1 cellular context compared by ENCODE assay signal in the genomic region with DNA sequence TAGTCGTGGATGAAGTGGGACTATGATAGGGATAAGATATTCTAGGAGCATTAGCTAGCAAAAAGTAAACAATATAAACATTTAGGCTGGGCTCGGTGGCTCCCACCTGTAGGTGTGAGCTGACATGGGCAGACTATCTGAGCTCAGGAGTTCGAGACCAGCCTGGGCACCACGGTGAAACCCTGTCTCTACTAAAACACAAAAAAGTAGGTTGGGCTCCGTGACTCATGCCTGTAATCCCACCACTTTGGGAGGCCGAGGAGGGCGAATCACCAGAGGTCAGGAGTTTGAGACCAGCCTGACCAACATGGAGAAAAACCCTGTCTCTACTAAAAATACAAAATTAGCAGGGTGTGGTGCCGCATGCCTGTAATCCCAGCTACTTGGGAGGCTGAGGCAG.
TF ChIP-seq lines count a peak whose summit lies in the region.
"Not testable (repeated sequence)": the region's sequence is repeated elsewhere in the genome, so short reads cannot be mapped to it uniquely, and the experiment has no call there.

No MANE protein-coding gene starts in this region.

TF ChIP-seq in HepG2, 621 proteins besides CTCF, POLR2A, EP300 and RAD21:
- TF ChIP-seq, protein P1, sequence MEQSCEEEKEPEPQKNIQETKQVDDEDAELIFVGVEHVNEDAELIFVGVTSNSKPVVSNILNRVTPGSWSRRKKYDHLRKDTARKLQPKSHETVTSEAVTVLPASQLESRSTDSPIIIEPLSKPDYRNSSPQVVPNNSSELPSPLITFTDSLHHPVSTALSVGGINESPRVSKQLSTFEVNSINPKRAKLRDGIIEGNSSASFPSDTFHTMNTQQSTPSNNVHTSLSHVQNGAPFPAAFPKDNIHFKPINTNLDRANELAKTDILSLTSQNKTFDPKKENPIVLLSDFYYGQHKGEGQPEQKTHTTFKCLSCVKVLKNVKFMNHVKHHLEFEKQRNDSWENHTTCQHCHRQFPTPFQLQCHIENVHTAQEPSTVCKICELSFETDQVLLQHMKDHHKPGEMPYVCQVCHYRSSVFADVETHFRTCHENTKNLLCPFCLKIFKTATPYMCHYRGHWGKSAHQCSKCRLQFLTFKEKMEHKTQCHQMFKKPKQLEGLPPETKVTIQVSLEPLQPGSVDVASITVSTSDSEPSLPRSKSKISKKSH (CRISPR knock-in tag; IDR thresholded peaks at IDR 0.05; ENCODE audit: borderline replicate concordance): 0 out of 2 replicates have a peak, but pooled peaks have one; percentile 6
- 0 out of 2 replicates have a peak, but pooled peaks have one; percentile 8 for TF ChIP-seq GABPB1 (CRISPR knock-in tag; IDR thresholded peaks at IDR 0.05)
- TF ChIP-seq TCF12 (IDR thresholded peaks at IDR 0.05): not testable (repeated sequence)
- 0 out of 2 replicates have a peak, but pooled peaks have one; percentile 33 for TF ChIP-seq TCF12 (CRISPR knock-in tag; IDR thresholded peaks at IDR 0.05)
- TF ChIP-seq ZNF343 (CRISPR knock-in tag; IDR thresholded peaks at IDR 0.05): 0 out of 2 replicates have a peak, but pooled peaks have one; percentile 22
- TF ChIP-seq RBM22 (optimal IDR thresholded peaks at IDR 0.05; ENCODE audit: low read length): peak; percentile 31
- TF ChIP-seq, protein P2, sequence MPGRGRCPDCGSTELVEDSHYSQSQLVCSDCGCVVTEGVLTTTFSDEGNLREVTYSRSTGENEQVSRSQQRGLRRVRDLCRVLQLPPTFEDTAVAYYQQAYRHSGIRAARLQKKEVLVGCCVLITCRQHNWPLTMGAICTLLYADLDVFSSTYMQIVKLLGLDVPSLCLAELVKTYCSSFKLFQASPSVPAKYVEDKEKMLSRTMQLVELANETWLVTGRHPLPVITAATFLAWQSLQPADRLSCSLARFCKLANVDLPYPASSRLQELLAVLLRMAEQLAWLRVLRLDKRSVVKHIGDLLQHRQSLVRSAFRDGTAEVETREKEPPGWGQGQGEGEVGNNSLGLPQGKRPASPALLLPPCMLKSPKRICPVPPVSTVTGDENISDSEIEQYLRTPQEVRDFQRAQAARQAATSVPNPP (CRISPR knock-in tag; IDR thresholded peaks at IDR 0.05): 0 out of 2 replicates have a peak, but pooled peaks have one; percentile 17
- TF ChIP-seq KLF6 (CRISPR knock-in tag; IDR thresholded peaks at IDR 0.05): 0 out of 2 replicates have a peak, but pooled peaks have one; percentile 16
